Comparison of ENCODE assay signal across 33 cellular contexts in genomic region chr6:49664817-49665216, GRCh38. TPM values are rescaled to one million over a fixed set of nuclear protein-coding genes. Genes with fewer than 3 reads are reported as not detected.
"Had no signal": no experiment of that assay in that cellular context is flagged by ENCODE, and none has a peak within 500 bp of the region (broad histone marks: within the 10 kb centered on the region; RNA-seq: fewer than 3 reads in every experiment).

No MANE protein-coding gene starts in this region.

- H3K4me3 Mint-ChIP-seq: effector memory CD8-positive, alpha-beta T cell; endodermal cell; mesothelial cell of epicardium; naive B cell had no signal

- H3K4me3 ChIP-seq: coronary artery, esophagus squamous epithelium, gastrocnemius medialis, heart right ventricle, left lung, lower lobe of right lung, mucosa of descending colon had no signal

- H3K4me1 Mint-ChIP-seq: naive B cell had no signal

- H3K9me3 Mint-ChIP-seq: endodermal cell had no signal

- H3K36me3 ChIP-seq: esophagus squamous epithelium, gastrocnemius medialis, heart right ventricle, left lung, lower lobe of right lung had no signal

- H3K27me3 ChIP-seq: esophagus squamous epithelium, gastrocnemius medialis, heart right ventricle, left lung had no signal

- H3K36me3 Mint-ChIP-seq: mesothelial cell of epicardium, naive B cell had no signal

- H3K27me3 Mint-ChIP-seq: effector memory CD8-positive, alpha-beta T cell; naive B cell had no signal

- H3K27ac ChIP-seq: coronary artery, epithelial cell of prostate, esophagus squamous epithelium, gastrocnemius medialis, heart right ventricle, left lung, lower lobe of right lung had no signal

- FAIRE-seq: colon, endometrium, islet of Langerhans, keratinocyte had no signal

- ATAC-seq: effector memory CD8-positive, alpha-beta T cell; esophagus mucosa; gastrocnemius medialis; heart right ventricle; left cardiac atrium; left lung; left ventricle myocardium superior; lower lobe of right lung; mucosa of descending colon had no signal

- H3K9me3 ChIP-seq: esophagus squamous epithelium, gastrocnemius medialis, heart right ventricle, left lung, lower lobe of right lung, mucosa of descending colon had no signal

- H3K4me1 ChIP-seq: esophagus squamous epithelium, gastrocnemius medialis, heart right ventricle, left lung, lower lobe of right lung had no signal

- H3K27ac Mint-ChIP-seq: effector memory CD8-positive, alpha-beta T cell; endodermal cell; mesothelial cell of epicardium; naive B cell had no signal

- DNase-seq: dermis blood vessel endothelial cell; effector CD8-positive, alpha-beta T cell; effector memory CD8-positive, alpha-beta T cell; endodermal cell; esophagus squamous epithelium; foreskin fibroblast; foreskin melanocyte; gastrocnemius medialis; glutamatergic neuron; head of caudate nucleus; heart right ventricle; hippocampal formation; left cardiac atrium; left lung; left ventricle myocardium superior; lower lobe of right lung; mesenchymal stem cell; mucosa of descending colon; naive B cell had no signal

RNA-seq across cellular contexts. Expression of gene RHAG, which starts 28.2 kb away (rescaled TPM):
- total RNA-seq: dermis blood vessel endothelial cell, endodermal cell, esophagus mucosa, glomerular endothelial cell, kidney epithelial cell, left lung, lower leg skin, lower lobe of right lung, lung microvascular endothelial cell, mesenteric fat pad, mesothelial cell of epicardium, mucosa of descending colon, myocyte had no signal
- polyA plus RNA-seq: keratinocyte had no signal

RNA-seq across cellular contexts. Expression of gene CRISP2, which starts 48.5 kb away (rescaled TPM):
- total RNA-seq: dermis blood vessel endothelial cell, endodermal cell, esophagus mucosa, gastrocnemius medialis, glomerular endothelial cell, heart right ventricle, kidney epithelial cell, left cardiac atrium, left lung, left ventricle myocardium superior, lung microvascular endothelial cell, mesenteric fat pad, mesothelial cell of epicardium, mucosa of descending colon, myocyte had no signal
- polyA plus RNA-seq: heart right ventricle, keratinocyte had no signal
